In the genomic region with DNA sequence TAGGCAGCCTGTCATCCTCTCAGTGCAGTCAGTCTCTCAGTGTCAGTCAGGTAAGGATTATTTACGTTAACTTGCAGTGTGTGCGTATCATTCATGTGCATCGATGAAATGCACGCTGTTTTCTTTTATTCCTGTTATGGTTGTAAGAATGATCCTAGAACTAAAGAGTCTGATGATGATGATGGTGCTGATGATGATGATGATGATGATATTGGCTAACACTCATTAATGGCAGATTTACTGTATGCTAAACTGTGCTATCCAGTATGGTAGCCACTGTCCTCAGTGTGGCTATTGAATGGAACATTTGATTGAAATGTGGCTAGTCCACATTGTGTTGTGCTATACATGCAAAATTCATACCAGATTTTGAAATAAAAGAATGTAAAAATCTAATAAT, we compare ENCODE assay signal across 7 cellular contexts.
"Had no signal": no experiment of that assay in that cellular context is flagged by ENCODE, and none has a peak within 500 bp of the region (broad histone marks: within the 10 kb centered on the region; RNA-seq: fewer than 3 reads in every experiment).

No MANE protein-coding gene starts in this region.

- H3K27ac ChIP-seq: HL-60, KMS-11 had no signal

- H3K9ac ChIP-seq: KMS-11 had no signal

- FAIRE-seq: HTR-8/SVneo, K562 had no signal

- ATAC-seq: K562 had no signal

- H3K4me3 ChIP-seq: K562 had no signal

- H3K4me2 ChIP-seq: KMS-11 had no signal

- DNase-seq: IMR-90, KBM-7, KG1 had no signal
